1 cellular context compared by ENCODE assay signal in the genomic region with DNA sequence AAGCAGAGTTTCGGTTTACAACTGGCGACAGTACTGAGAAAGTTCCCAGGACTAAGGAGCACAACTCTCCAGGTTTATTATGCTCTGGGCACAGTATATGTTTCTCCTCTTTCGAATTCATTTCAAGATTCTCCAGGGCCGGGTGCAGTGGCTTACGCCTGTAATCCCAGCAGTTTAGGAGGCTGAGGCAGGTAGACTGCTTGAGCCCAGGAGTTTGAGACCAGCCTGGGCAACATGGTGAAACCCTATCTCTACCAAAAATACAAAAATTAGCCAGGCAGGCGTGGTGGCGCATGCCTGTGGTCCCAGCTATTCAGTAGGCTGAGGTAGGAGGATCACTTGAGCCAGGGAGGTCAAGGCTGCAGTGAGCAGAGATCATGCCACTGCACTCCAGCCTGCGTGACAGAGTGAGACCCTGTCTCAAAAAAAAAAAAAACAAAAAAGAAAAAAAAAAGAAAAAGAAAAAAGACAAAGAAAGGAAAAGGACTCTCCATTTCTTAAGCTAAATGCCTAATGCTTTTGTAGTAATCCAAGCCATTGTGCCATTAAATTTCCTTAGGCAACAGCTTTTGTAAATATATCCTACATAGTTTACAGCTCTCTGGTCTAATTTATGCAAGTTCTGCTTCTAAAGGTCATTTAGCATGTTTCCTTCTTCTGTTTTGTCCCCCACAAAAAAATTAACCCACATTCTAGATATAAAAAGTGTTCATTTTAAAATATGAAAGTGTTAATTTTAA.
TF ChIP-seq lines count a peak whose summit lies in the region.

No MANE protein-coding gene starts in this region.

TF ChIP-seq in HepG2, 621 proteins besides CTCF, POLR2A, EP300 and RAD21 (continued from another document and continues in another):
- TF ChIP-seq, protein P1, sequence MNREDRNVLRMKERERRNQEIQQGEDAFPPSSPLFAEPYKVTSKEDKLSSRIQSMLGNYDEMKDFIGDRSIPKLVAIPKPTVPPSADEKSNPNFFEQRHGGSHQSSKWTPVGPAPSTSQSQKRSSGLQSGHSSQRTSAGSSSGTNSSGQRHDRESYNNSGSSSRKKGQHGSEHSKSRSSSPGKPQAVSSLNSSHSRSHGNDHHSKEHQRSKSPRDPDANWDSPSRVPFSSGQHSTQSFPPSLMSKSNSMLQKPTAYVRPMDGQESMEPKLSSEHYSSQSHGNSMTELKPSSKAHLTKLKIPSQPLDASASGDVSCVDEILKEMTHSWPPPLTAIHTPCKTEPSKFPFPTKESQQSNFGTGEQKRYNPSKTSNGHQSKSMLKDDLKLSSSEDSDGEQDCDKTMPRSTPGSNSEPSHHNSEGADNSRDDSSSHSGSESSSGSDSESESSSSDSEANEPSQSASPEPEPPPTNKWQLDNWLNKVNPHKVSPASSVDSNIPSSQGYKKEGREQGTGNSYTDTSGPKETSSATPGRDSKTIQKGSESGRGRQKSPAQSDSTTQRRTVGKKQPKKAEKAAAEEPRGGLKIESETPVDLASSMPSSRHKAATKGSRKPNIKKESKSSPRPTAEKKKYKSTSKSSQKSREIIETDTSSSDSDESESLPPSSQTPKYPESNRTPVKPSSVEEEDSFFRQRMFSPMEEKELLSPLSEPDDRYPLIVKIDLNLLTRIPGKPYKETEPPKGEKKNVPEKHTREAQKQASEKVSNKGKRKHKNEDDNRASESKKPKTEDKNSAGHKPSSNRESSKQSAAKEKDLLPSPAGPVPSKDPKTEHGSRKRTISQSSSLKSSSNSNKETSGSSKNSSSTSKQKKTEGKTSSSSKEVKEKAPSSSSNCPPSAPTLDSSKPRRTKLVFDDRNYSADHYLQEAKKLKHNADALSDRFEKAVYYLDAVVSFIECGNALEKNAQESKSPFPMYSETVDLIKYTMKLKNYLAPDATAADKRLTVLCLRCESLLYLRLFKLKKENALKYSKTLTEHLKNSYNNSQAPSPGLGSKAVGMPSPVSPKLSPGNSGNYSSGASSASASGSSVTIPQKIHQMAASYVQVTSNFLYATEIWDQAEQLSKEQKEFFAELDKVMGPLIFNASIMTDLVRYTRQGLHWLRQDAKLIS (CRISPR knock-in tag; IDR thresholded peaks at IDR 0.05): no peak
- TF ChIP-seq ZMYM4 (CRISPR knock-in tag; IDR thresholded peaks at IDR 0.05): peak; percentile 61; the same call in 1 of the 2 replicates
- TF ChIP-seq, protein P2, sequence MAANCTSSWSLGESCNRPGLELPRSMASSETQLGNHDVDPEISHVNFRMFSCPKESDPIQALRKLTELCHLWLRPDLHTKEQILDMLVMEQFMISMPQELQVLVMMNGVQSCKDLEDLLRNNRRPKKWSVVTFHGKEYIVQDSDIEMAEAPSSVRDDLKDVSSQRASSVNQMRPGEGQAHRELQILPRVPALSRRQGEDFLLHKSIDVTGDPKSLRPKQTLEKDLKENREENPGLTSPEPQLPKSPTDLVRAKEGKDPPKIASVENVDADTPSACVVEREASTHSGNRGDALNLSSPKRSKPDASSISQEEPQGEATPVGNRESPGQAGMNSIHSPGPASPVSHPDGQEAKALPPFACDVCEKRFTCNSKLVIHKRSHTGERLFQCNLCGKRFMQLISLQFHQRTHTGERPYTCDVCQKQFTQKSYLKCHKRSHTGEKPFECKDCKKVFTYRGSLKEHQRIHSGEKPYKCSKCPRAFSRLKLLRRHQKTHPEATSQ (CRISPR knock-in tag; IDR thresholded peaks at IDR 0.05; ENCODE audit: borderline replicate concordance): no peak
- TF ChIP-seq ZKSCAN5 (CRISPR knock-in tag; IDR thresholded peaks at IDR 0.05): no peak
- no peak for TF ChIP-seq JARID2 (CRISPR knock-in tag; IDR thresholded peaks at IDR 0.05; ENCODE audit: insufficient replicate concordance)
- no peak for TF ChIP-seq ESRRA (CRISPR knock-in tag; IDR thresholded peaks at IDR 0.05; ENCODE audit: low read depth)
- TF ChIP-seq ATM (IDR thresholded peaks at IDR 0.05; ENCODE audit: borderline replicate concordance): no peak
- no peak for TF ChIP-seq ZNF790 (CRISPR knock-in tag; IDR thresholded peaks at IDR 0.05; ENCODE audit: borderline replicate concordance)
- no peak for TF ChIP-seq KMT2B (CRISPR knock-in tag; IDR thresholded peaks at IDR 0.05)
- TF ChIP-seq, protein P3, sequence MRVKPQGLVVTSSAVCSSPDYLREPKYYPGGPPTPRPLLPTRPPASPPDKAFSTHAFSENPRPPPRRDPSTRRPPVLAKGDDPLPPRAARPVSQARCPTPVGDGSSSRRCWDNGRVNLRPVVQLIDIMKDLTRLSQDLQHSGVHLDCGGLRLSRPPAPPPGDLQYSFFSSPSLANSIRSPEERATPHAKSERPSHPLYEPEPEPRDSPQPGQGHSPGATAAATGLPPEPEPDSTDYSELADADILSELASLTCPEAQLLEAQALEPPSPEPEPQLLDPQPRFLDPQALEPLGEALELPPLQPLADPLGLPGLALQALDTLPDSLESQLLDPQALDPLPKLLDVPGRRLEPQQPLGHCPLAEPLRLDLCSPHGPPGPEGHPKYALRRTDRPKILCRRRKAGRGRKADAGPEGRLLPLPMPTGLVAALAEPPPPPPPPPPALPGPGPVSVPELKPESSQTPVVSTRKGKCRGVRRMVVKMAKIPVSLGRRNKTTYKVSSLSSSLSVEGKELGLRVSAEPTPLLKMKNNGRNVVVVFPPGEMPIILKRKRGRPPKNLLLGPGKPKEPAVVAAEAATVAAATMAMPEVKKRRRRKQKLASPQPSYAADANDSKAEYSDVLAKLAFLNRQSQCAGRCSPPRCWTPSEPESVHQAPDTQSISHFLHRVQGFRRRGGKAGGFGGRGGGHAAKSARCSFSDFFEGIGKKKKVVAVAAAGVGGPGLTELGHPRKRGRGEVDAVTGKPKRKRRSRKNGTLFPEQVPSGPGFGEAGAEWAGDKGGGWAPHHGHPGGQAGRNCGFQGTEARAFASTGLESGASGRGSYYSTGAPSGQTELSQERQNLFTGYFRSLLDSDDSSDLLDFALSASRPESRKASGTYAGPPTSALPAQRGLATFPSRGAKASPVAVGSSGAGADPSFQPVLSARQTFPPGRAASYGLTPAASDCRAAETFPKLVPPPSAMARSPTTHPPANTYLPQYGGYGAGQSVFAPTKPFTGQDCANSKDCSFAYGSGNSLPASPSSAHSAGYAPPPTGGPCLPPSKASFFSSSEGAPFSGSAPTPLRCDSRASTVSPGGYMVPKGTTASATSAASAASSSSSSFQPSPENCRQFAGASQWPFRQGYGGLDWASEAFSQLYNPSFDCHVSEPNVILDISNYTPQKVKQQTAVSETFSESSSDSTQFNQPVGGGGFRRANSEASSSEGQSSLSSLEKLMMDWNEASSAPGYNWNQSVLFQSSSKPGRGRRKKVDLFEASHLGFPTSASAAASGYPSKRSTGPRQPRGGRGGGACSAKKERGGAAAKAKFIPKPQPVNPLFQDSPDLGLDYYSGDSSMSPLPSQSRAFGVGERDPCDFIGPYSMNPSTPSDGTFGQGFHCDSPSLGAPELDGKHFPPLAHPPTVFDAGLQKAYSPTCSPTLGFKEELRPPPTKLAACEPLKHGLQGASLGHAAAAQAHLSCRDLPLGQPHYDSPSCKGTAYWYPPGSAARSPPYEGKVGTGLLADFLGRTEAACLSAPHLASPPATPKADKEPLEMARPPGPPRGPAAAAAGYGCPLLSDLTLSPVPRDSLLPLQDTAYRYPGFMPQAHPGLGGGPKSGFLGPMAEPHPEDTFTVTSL (CRISPR knock-in tag; IDR thresholded peaks at IDR 0.05; ENCODE audit: borderline replicate concordance): no peak
- TF ChIP-seq CC2D1A (CRISPR knock-in tag; IDR thresholded peaks at IDR 0.05): no peak
- peak; percentile 65; the same call in 1 of the 2 replicates for TF ChIP-seq NR2F6 (IDR thresholded peaks at IDR 0.05)
- TF ChIP-seq NR2F6 (CRISPR knock-in tag; IDR thresholded peaks at IDR 0.05): peak; percentile 81
- no peak for TF ChIP-seq RCOR2 (CRISPR knock-in tag; IDR thresholded peaks at IDR 0.05)
- TF ChIP-seq, protein P4, sequence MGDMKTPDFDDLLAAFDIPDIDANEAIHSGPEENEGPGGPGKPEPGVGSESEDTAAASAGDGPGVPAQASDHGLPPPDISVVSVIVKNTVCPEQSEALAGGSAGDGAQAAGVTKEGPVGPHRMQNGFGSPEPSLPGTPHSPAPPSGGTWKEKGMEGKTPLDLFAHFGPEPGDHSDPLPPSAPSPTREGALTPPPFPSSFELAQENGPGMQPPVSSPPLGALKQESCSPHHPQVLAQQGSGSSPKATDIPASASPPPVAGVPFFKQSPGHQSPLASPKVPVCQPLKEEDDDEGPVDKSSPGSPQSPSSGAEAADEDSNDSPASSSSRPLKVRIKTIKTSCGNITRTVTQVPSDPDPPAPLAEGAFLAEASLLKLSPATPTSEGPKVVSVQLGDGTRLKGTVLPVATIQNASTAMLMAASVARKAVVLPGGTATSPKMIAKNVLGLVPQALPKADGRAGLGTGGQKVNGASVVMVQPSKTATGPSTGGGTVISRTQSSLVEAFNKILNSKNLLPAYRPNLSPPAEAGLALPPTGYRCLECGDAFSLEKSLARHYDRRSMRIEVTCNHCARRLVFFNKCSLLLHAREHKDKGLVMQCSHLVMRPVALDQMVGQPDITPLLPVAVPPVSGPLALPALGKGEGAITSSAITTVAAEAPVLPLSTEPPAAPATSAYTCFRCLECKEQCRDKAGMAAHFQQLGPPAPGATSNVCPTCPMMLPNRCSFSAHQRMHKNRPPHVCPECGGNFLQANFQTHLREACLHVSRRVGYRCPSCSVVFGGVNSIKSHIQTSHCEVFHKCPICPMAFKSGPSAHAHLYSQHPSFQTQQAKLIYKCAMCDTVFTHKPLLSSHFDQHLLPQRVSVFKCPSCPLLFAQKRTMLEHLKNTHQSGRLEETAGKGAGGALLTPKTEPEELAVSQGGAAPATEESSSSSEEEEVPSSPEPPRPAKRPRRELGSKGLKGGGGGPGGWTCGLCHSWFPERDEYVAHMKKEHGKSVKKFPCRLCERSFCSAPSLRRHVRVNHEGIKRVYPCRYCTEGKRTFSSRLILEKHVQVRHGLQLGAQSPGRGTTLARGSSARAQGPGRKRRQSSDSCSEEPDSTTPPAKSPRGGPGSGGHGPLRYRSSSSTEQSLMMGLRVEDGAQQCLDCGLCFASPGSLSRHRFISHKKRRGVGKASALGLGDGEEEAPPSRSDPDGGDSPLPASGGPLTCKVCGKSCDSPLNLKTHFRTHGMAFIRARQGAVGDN (CRISPR knock-in tag; IDR thresholded peaks at IDR 0.05): peak; percentile 27; the same call in 1 of the 2 replicates
- no peak for TF ChIP-seq CAMTA2 (CRISPR knock-in tag; IDR thresholded peaks at IDR 0.05; ENCODE audit: borderline replicate concordance)
- TF ChIP-seq HOXA3 (CRISPR knock-in tag; IDR thresholded peaks at IDR 0.05): peak; percentile 31; the same call in 1 of the 2 replicates
- no peak for TF ChIP-seq GPN1 (CRISPR knock-in tag; IDR thresholded peaks at IDR 0.05; ENCODE audit: borderline replicate concordance)
- no peak for TF ChIP-seq TOPORS (CRISPR knock-in tag; IDR thresholded peaks at IDR 0.05)
- 0 out of 2 replicates have a peak, but pooled peaks have one; percentile 26 for TF ChIP-seq PHF21A (CRISPR knock-in tag; IDR thresholded peaks at IDR 0.05)
- no peak for TF ChIP-seq TMF1 (CRISPR knock-in tag; IDR thresholded peaks at IDR 0.05; ENCODE audit: low read depth)
- TF ChIP-seq ZNF577 (CRISPR knock-in tag; IDR thresholded peaks at IDR 0.05; ENCODE audit: borderline replicate concordance, low read depth): no peak
- TF ChIP-seq, protein P5, sequence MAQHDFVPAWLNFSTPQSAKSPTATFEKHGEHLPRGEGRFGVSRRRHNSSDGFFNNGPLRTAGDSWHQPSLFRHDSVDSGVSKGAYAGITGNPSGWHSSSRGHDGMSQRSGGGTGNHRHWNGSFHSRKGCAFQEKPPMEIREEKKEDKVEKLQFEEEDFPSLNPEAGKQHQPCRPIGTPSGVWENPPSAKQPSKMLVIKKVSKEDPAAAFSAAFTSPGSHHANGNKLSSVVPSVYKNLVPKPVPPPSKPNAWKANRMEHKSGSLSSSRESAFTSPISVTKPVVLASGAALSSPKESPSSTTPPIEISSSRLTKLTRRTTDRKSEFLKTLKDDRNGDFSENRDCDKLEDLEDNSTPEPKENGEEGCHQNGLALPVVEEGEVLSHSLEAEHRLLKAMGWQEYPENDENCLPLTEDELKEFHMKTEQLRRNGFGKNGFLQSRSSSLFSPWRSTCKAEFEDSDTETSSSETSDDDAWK (CRISPR knock-in tag; IDR thresholded peaks at IDR 0.05): no peak
- TF ChIP-seq POGZ (CRISPR knock-in tag; IDR thresholded peaks at IDR 0.05): peak; percentile 53; the same call in 1 of the 2 replicates
- TF ChIP-seq JUN (CRISPR knock-in tag; IDR thresholded peaks at IDR 0.05): no peak
- TF ChIP-seq, protein P6, sequence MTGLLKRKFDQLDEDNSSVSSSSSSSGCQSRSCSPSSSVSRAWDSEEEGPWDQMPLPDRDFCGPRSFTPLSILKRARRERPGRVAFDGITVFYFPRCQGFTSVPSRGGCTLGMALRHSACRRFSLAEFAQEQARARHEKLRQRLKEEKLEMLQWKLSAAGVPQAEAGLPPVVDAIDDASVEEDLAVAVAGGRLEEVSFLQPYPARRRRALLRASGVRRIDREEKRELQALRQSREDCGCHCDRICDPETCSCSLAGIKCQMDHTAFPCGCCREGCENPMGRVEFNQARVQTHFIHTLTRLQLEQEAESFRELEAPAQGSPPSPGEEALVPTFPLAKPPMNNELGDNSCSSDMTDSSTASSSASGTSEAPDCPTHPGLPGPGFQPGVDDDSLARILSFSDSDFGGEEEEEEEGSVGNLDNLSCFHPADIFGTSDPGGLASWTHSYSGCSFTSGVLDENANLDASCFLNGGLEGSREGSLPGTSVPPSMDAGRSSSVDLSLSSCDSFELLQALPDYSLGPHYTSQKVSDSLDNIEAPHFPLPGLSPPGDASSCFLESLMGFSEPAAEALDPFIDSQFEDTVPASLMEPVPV (CRISPR knock-in tag; IDR thresholded peaks at IDR 0.05): no peak
- no peak for TF ChIP-seq ZNF543 (CRISPR knock-in tag; IDR thresholded peaks at IDR 0.05)
- TF ChIP-seq ZNF501 (CRISPR knock-in tag; IDR thresholded peaks at IDR 0.05): 0 out of 2 replicates have a peak, but pooled peaks have one; percentile 16
- no peak for TF ChIP-seq RFX1 (IDR thresholded peaks at IDR 0.05)
- peak; percentile 86 for TF ChIP-seq ZNF292 (CRISPR knock-in tag; IDR thresholded peaks at IDR 0.05; ENCODE audit: borderline replicate concordance, low read depth)
- 0 out of 2 replicates have a peak, but pooled peaks have one; percentile 21 for TF ChIP-seq SIX1 (CRISPR knock-in tag; IDR thresholded peaks at IDR 0.05; ENCODE audit: borderline replicate concordance)
- no peak for TF ChIP-seq ZNF792 (CRISPR knock-in tag; IDR thresholded peaks at IDR 0.05)
- TF ChIP-seq, protein P7, sequence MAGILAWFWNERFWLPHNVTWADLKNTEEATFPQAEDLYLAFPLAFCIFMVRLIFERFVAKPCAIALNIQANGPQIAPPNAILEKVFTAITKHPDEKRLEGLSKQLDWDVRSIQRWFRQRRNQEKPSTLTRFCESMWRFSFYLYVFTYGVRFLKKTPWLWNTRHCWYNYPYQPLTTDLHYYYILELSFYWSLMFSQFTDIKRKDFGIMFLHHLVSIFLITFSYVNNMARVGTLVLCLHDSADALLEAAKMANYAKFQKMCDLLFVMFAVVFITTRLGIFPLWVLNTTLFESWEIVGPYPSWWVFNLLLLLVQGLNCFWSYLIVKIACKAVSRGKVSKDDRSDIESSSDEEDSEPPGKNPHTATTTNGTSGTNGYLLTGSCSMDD (CRISPR knock-in tag; IDR thresholded peaks at IDR 0.05): no peak
- TF ChIP-seq, protein P8, sequence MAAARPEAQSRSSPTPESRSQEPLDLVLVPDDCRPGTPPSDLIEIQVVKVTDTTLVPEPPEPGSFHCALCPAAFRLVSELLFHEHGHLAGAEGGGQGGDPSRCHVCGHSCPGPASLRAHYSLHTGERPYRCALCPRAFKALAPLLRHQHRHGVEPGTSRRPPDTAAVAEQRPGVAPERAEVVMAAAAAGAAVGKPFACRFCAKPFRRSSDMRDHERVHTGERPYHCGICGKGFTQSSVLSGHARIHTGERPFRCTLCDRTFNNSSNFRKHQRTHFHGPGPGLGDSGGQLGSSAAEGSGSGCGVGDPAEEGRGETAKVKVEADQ (CRISPR knock-in tag; IDR thresholded peaks at IDR 0.05; ENCODE audit: borderline replicate concordance): no peak
- TF ChIP-seq IRX3 (CRISPR knock-in tag; IDR thresholded peaks at IDR 0.05; ENCODE audit: borderline replicate concordance, low read depth): no peak
